Comparison of ENCODE assay signal across 8 cellular contexts in genomic region chr3:195259146-195259563, GRCh38. TPM values are rescaled to one million over a fixed set of nuclear protein-coding genes. Genes with fewer than 3 reads are reported as not detected.
DNase-seq lines count a peak whose midpoint lies in the region; ATAC-seq and TF ChIP-seq lines count a peak whose summit lies in the region.

No MANE protein-coding gene starts in this region.

- H3K4me1 ChIP-seq in cardiac muscle cell (ENCODE audit: low read depth) (peaks cover 12% of the 10 kb centered on the region), OCI-LY7 (ENCODE audit: insufficient read depth, low read length, poor library complexity, severe bottlenecking) (peaks cover 39% of the 10 kb centered on the region)
- peaks cover 20% of the 10 kb centered on the region for H3K4me1 ChIP-seq in effector memory CD4-positive, alpha-beta T cell (ENCODE audit: control insufficient read depth, insufficient read depth, low read length, poor library complexity, severe bottlenecking)

- H3K36me3 ChIP-seq in cardiac muscle cell (no peaks in the 10 kb centered on the region), OCI-LY7 (ENCODE audit: insufficient read depth, low read length) (peaks cover 7% of the 10 kb centered on the region; the same call in 1 of the 2 replicates)
- no peaks in the 10 kb centered on the region for H3K36me3 ChIP-seq in effector memory CD4-positive, alpha-beta T cell (ENCODE audit: control insufficient read depth, insufficient read depth, low read length)

- H3K4me3 ChIP-seq in cardiac muscle cell (peak overlapping the region; percentile 58), OCI-LY7 (ENCODE audit: low read depth, low read length, poor library complexity, severe bottlenecking) (peak overlapping the region; percentile 68)
- peak overlapping the region; percentile 51 for H3K4me3 ChIP-seq in effector memory CD4-positive, alpha-beta T cell (ENCODE audit: insufficient read depth, low read depth, low read length, poor library complexity, severe bottlenecking)

- no peak for ATAC-seq in Right ventricle myocardium superior (ENCODE audit: poor library complexity)
- ATAC-seq in GM18519 (IDR thresholded peaks at IDR 0.05; ENCODE audit: low FRiP score, unreplicated experiment): no peak

- H2AFZ ChIP-seq in OCI-LY7 (ENCODE audit: low read length): peak overlapping the region; percentile 52; the same call in 1 of the 2 replicates

- peak overlapping the region; percentile 83 for H3K4me2 ChIP-seq in OCI-LY7 (ENCODE audit: low read length)

- H3K9me3 Mint-ChIP-seq in nephron: no peaks in the 10 kb centered on the region

- TF ChIP-seq CTCF in cardiac muscle cell (IDR thresholded peaks at IDR 0.05; ENCODE audit: low read depth, low read length) (no peak), OCI-LY7 (conservative IDR thresholded peaks at IDR 0.05; ENCODE audit: low read length) (no peak), nephron (IDR thresholded peaks at IDR 0.05; ENCODE audit: unreplicated experiment in 3 of 3) (no peak)

- no peaks in the 10 kb centered on the region; the same call in 1 of the 2 replicates for H3K79me2 ChIP-seq in OCI-LY7 (ENCODE audit: insufficient read depth, low read depth, low read length)

- peak overlapping the region; percentile 89 to 92 (median 91) for H3K27ac Mint-ChIP-seq in nephron

- H4K20me1 ChIP-seq in OCI-LY7 (ENCODE audit: insufficient read depth, low read length): peaks cover 5% of the 10 kb centered on the region; the same call in 1 of the 2 replicates

- POLR2A ChIA-PET in OCI-LY7 (lab: Charles Lee): interaction anchor here (0.5 to 2.8 kb wide), 8 partner anchors 10 to 576 kb away, joined by 3 to 9 read pairs (median 4); no protein-coding TSS in a partner anchor

- peaks cover 36% of the 10 kb centered on the region for H3K4me1 Mint-ChIP-seq in nephron

- H3K9me2 ChIP-seq in OCI-LY7 (ENCODE audit: insufficient read depth, low read length): no peaks in the 10 kb centered on the region

- H3K27ac ChIP-seq in cardiac muscle cell: peak overlapping the region; percentile 73
- peak overlapping the region; percentile 84 for H3K27ac ChIP-seq in OCI-LY7 (ENCODE audit: low read depth, low read length, poor library complexity, severe bottlenecking)
- peak overlapping the region; percentile 90 for H3K27ac ChIP-seq in effector memory CD4-positive, alpha-beta T cell (ENCODE audit: insufficient read depth, low read length, poor library complexity, severe bottlenecking)

- H3K9me3 ChIP-seq in cardiac muscle cell (ENCODE audit: low read depth) (no peaks in the 10 kb centered on the region), OCI-LY7 (ENCODE audit: low read length) (no peaks in the 10 kb centered on the region)
- H3K9me3 ChIP-seq in effector memory CD4-positive, alpha-beta T cell (ENCODE audit: control insufficient read depth, low read length): no peaks in the 10 kb centered on the region

- BruUV-seq in OCI-LY7 (replicated peaks; lab: Mats Ljungman, UMichigan): no TSS peak

- intact Hi-C loops in Right ventricle myocardium superior (cut with DNase I) (loop anchor here (10.0 kb wide), 1 partner anchor 134 kb away; no protein-coding TSS in a partner anchor), OCI-LY7 (cut with micrococcal nuclease; ENCODE audit: unreplicated experiment) (loop anchor here (1.0 kb wide), 2 partner anchors 111 to 257 kb away; no protein-coding TSS in a partner anchor)

- no peaks in the 10 kb centered on the region for H3K27me3 ChIP-seq in cardiac muscle cell
- H3K27me3 ChIP-seq in effector memory CD4-positive, alpha-beta T cell (replicated peaks; ENCODE audit: control insufficient read depth, insufficient read depth, low read length, poor library complexity, severe bottlenecking): no peaks in the 10 kb centered on the region

- peaks cover 5% of the 10 kb centered on the region for H3K27me3 Mint-ChIP-seq in nephron (ENCODE audit: low read depth)

- CTCF ChIA-PET in OCI-LY7 (lab: Charles Lee; ENCODE audit: unreplicated experiment): interaction anchor here (0.6 kb wide), 1 partner anchor 256 kb away, joined by 3 read pairs; no protein-coding TSS in a partner anchor

- peaks cover 6% of the 10 kb centered on the region for H3K36me3 Mint-ChIP-seq in nephron (ENCODE audit: low read depth)

- peak overlapping the region; percentile 68 to 78 (median 70) for H3K4me3 Mint-ChIP-seq in nephron

- peak; percentile 40 to 68 for DNase-seq in cardiac muscle cell (ENCODE audit: low read depth in 1 of 2, low spot score in 1 of 2)
- DNase-seq in Right ventricle myocardium superior: no peak
- no peak for DNase-seq in OCI-LY7 (ENCODE audit: low spot score)
- DNase-seq in effector memory CD4-positive, alpha-beta T cell: no peak
- DNase-seq in NCI-H128 (lab: John Stamatoyannopoulos, UW; ENCODE audit: unreplicated experiment): no peak
- DNase-seq in mucosa of gallbladder (ENCODE audit: low spot score): no peak

RNA-seq across cellular contexts. Expression of gene XXYLT1, which starts 11.8 kb away (rescaled TPM):
- 59.1 and 62.2 TPM in 2 replicates for total RNA-seq in cardiac muscle cell
- polyA plus RNA-seq in cardiac muscle cell: 52.5 and 62.3 TPM in 2 replicates
- total RNA-seq in Right ventricle myocardium superior: 2.6 TPM
- total RNA-seq in OCI-LY7 (2014; rRNA removed; shearing (Covaris generic)): 16.2 and 19.6 TPM in 2 replicates
- 17.2 and 19.6 TPM in 2 replicates for total RNA-seq in OCI-LY7 (2022)
- 8.8 TPM for total RNA-seq in mucosa of gallbladder

Comparison
In these comparisons a context has a peak if more than half of its experiments do, and no peak if none do; other contexts are left out.
1. DNase-seq: peak in cardiac muscle cell (2 of 2); none in Right ventricle myocardium superior (single experiment), OCI-LY7 (single experiment), effector memory CD4-positive, alpha-beta T cell (0 of 3), NCI-H128 (single experiment) and mucosa of gallbladder (single experiment).
2. Peak in every context shown above with its lines, with median percentiles within 50 percentile points of each other: H3K27ac ChIP-seq and H3K4me3 ChIP-seq.